Comparison of ENCODE assay signal across 9 cellular contexts in the genomic region with DNA sequence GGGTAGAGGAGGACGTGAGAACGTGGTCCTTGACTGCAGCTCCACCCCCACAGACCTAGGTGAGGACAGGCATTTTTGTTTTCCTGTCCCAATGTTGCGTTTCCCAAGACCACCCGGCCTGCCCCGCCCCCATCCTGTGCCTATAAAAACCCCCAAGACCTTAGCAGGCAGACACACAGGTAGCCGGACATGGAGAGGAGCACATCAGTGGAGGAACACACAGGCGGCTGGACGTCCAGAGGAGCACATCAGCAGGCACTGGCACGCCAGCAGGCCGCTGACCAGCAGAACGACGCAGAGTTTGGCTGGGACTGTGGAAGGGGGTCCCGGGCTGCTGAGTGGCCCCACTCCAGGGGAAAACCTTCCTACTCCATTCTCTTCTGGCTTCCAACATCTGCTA. TPM values are rescaled to one million over a fixed set of nuclear protein-coding genes. Genes with fewer than 3 reads are reported as not detected.
DNase-seq lines count a peak whose midpoint lies in the region; ATAC-seq, FAIRE-seq and TF ChIP-seq lines count a peak whose summit lies in the region.
"Had no signal": no experiment of that assay in that cellular context is flagged by ENCODE, and none has a peak within 500 bp of the region (broad histone marks: within the 10 kb centered on the region; RNA-seq: fewer than 3 reads in every experiment).

No MANE protein-coding gene starts in this region.

- TF ChIP-seq CTCF in GM12878 (IDR thresholded peaks at IDR 0.05 in 2 of 3, conservative IDR thresholded peaks at IDR 0.05 in 1 of 3; ENCODE audit: control insufficient read depth in 2 of 3, extremely low read depth in 1 of 3, insufficient read depth in 1 of 3, low read depth in 3 of 3, low read length in 3 of 3) (no peak), lower lobe of right lung (IDR thresholded peaks at IDR 0.05) (no peak)

- H3K4me3 ChIP-seq in GM12878 (peak overlapping the region; percentile 61; the same call in 1 of the 2 replicates), lower lobe of right lung (peak overlapping the region; percentile 47)

- FAIRE-seq in GM12878 (lab: Jason Lieb, UNC), result no peak
- FAIRE-seq: endometrium had no signal

- peak overlapping the region; percentile 80 for H3K4me2 ChIP-seq in GM12878 (ENCODE audit: control insufficient read depth, insufficient read depth)

- H2AFZ ChIP-seq in GM12878 (ENCODE audit: control insufficient read depth, low read depth, low read length), result peak overlapping the region; percentile 77

- no peak for TF ChIP-seq POLR2A in GM12878 (IDR thresholded peaks at IDR 0.05; ENCODE audit: low read depth, low read length)

- TF ChIP-seq RAD21 in GM12878 (IDR thresholded peaks at IDR 0.05; ENCODE audit: insufficient read depth, low read depth, low read length), result no peak

- H3K27ac Mint-ChIP-seq in stimulated activated naive CD8-positive, alpha-beta T cell treated with anti-CD3 and anti-CD28 coated beads, Interleukin-15, Interleukin-2, amounts not matched to agents 100 ng/mL and 50 ng/mL, for 24 hours, result peak overlapping the region; percentile 6

- H3K27me3 ChIP-seq in GM12878 (replicated peaks in 1 of 2; ENCODE audit: control insufficient read depth in 2 of 2, insufficient read depth in 2 of 2, low read length in 1 of 2) (no peaks in the 10 kb centered on the region), lower lobe of right lung (ENCODE audit: low read depth) (no peaks in the 10 kb centered on the region)

- BruUV-seq in GM12878 (replicated peaks; lab: Mats Ljungman, UMichigan), result no TSS peak

- intact Hi-C loops in GM12878 (cut with micrococcal nuclease; ENCODE audit: unreplicated experiment), result no loop called here
- intact Hi-C loops in lower lobe of right lung (cut with DNase I), result no loop called here

- no peaks in the 10 kb centered on the region for H3K36me3 ChIP-seq in GM12878 (ENCODE audit: control insufficient read depth in 2 of 2, insufficient read depth in 2 of 2, low read length in 1 of 2)
- H3K36me3 ChIP-seq in lower lobe of right lung, result no peaks in the 10 kb centered on the region

- WGBS in GM12878 (ENCODE audit: insufficient coverage, insufficient replicate concordance, low lambda C conversion rate, missing lambda C conversion rate), result 8% methylated on average over 13 of the region's 13 CpGs

- RAD21 ChIA-PET in GM12878 (lab: Charles Lee; ENCODE audit: unreplicated experiment), result interaction anchor here (1.8 kb wide), 1 partner anchor 27 kb away, joined by 14 read pairs; no protein-coding TSS in a partner anchor

- POLR2A ChIA-PET in GM12878 (lab: Charles Lee), result interaction anchor here (0.7 to 1.9 kb wide), 3 partner anchors 13 to 72 kb away, joined by 4 to 13 read pairs (median 5); a partner anchor contains a TSS

- no peaks in the 10 kb centered on the region for H3K9me3 Mint-ChIP-seq in stimulated activated naive CD8-positive, alpha-beta T cell treated with anti-CD3 and anti-CD28 coated beads, Interleukin-15, Interleukin-2, amounts not matched to agents 100 ng/mL and 50 ng/mL, for 24 hours

- H3K36me3 Mint-ChIP-seq in stimulated activated naive CD8-positive, alpha-beta T cell treated with anti-CD3 and anti-CD28 coated beads, Interleukin-15, Interleukin-2, amounts not matched to agents 100 ng/mL and 50 ng/mL, for 24 hours (ENCODE audit: low read depth), result no peaks in the 10 kb centered on the region

- peaks cover 15% of the 10 kb centered on the region for H3K4me1 Mint-ChIP-seq in stimulated activated naive CD8-positive, alpha-beta T cell treated with anti-CD3 and anti-CD28 coated beads, Interleukin-15, Interleukin-2, amounts not matched to agents 100 ng/mL and 50 ng/mL, for 24 hours (ENCODE audit: low read depth)

- SMC1A ChIA-PET in GM12878 (lab: Charles Lee; ENCODE audit: uncharacterized antibody, unreplicated experiment), result interaction anchor here (1.2 to 1.6 kb wide), 2 partner anchors 10 to 27 kb away, joined by 3 to 8 read pairs; no protein-coding TSS in a partner anchor

- H3K27me3 Mint-ChIP-seq in stimulated activated naive CD8-positive, alpha-beta T cell treated with anti-CD3 and anti-CD28 coated beads, Interleukin-15, Interleukin-2, amounts not matched to agents 100 ng/mL and 50 ng/mL, for 24 hours, result no peaks in the 10 kb centered on the region

- TF ChIP-seq EP300 in GM12878 (IDR thresholded peaks at IDR 0.05; ENCODE audit: borderline replicate concordance in 1 of 2, control insufficient read depth in 1 of 2, low read depth in 2 of 2, low read length in 2 of 2), result no peak

- CTCF ChIA-PET in GM12878 (lab: Yijun Ruan, JAX), result interaction anchor here (0.7 to 3.7 kb wide), 3 partner anchors 15 to 79 kb away, joined by 3 to 16 read pairs (median 3); no protein-coding TSS in a partner anchor

- H3K4me1 ChIP-seq in GM12878 (ENCODE audit: control insufficient read depth, insufficient read depth, low read length), result no peaks in the 10 kb centered on the region
- H3K4me1 ChIP-seq in lower lobe of right lung, result peaks cover 11% of the 10 kb centered on the region

- no peak overlapping the region for H3K9ac ChIP-seq in GM12878 (ENCODE audit: control insufficient read depth, insufficient read depth, low read length)

- no peak for ATAC-seq in stimulated activated naive CD8-positive, alpha-beta T cell treated with anti-CD3 and anti-CD28 coated beads, Interleukin-15, Interleukin-2, amounts not matched to agents 100 U/mL and 50 U/mL, for 24 hours
- ATAC-seq in GM12878, result peak; percentile 19
- ATAC-seq in lower lobe of right lung, result peak; percentile 9 to 39
- no peak for ATAC-seq in GM18909 (IDR thresholded peaks at IDR 0.05; ENCODE audit: poor library complexity, unreplicated experiment)
- ATAC-seq in GM21723 (IDR thresholded peaks at IDR 0.05; ENCODE audit: unreplicated experiment), result no peak

- peak overlapping the region; percentile 71 for H3K4me3 Mint-ChIP-seq in stimulated activated naive CD8-positive, alpha-beta T cell treated with anti-CD3 and anti-CD28 coated beads, Interleukin-15, Interleukin-2, amounts not matched to agents 100 ng/mL and 50 ng/mL, for 24 hours

- H3K27ac ChIP-seq in GM12878 (ENCODE audit: control insufficient read depth, insufficient read depth) (no peak overlapping the region), lower lobe of right lung (no peak overlapping the region)

- no peaks in the 10 kb centered on the region; the same call in 2 of the 3 replicates for H3K9me3 ChIP-seq in GM12878 (replicated peaks; ENCODE audit: control insufficient read depth, insufficient read depth, low read length)
- no peaks in the 10 kb centered on the region for H3K9me3 ChIP-seq in lower lobe of right lung

- H4K20me1 ChIP-seq in GM12878 (ENCODE audit: control insufficient read depth, insufficient read depth), result no peaks in the 10 kb centered on the region

- H3K79me2 ChIP-seq in GM12878 (ENCODE audit: control insufficient read depth, insufficient read depth, low read length), result no peaks in the 10 kb centered on the region

- in situ Hi-C loops in GM12878 (cut with MboI), result no loop called here

- no peak for DNase-seq in stimulated activated naive CD8-positive, alpha-beta T cell treated with anti-CD3 and anti-CD28 coated beads, Interleukin-15, Interleukin-2, amounts not matched to agents 100 U/mL and 50 U/mL, for 24 hours
- DNase-seq in GM12878 (ENCODE audit: low read depth, low spot score), result no peak
- DNase-seq in lower lobe of right lung, result peak; percentile 47
- DNase-seq in NCI-H1417 treated with DMSO at 0.1 percent for 48 hours (lab: John Stamatoyannopoulos, UW), result no peak
- no peak for DNase-seq in NOMO-1 (lab: John Stamatoyannopoulos, UW; ENCODE audit: unreplicated experiment in 2 of 2)

RNA-seq across cellular contexts. Expression of a gene that starts 12.7 kb away (rescaled TPM):
- total RNA-seq in GM12878 (2013; cell fraction: nucleolus; rRNA removed), result 49.0 and 49.4 TPM in 2 replicates
- total RNA-seq in GM12878 (2014; rRNA removed) (34.2 and 35.9 TPM in 2 replicates), GM12878 (2014; rRNA removed; fragmentation: Illumina TruSeq; extraction: Trizol) (29.4 and 34.0 TPM in 2 replicates), GM12878 (2021) (29.4 and 33.1 TPM in 2 replicates), lower lobe of right lung (39.3 TPM)
- polyA plus RNA-seq in GM12878 (2011; ENCODE audit: low read depth), result 32.9 TPM
- polyA plus RNA-seq in GM12878 (2011; rRNA removed) (30.6 and 35.5 TPM in 2 replicates), GM12878 (2014; fragmentation: Illumina TruSeq; extraction: Trizol) (28.0 and 34.2 TPM in 2 replicates), GM12878 (2014; fragmentation: Nextera tagmentation; extraction: Ambion mirVana) (100 to 1,000 TPM in 1 of 2 experiments, 10 to 100 TPM in 1; 75.9 to 127 TPM), GM12878 (2014; rRNA removed) (32.1 and 37.3 TPM in 2 replicates), GM12878 (2016; fragmentation: Nextera tagmentation; extraction: Ambion mirVana) (10 to 100 TPM; 40.1 to 40.5 TPM)
- polyA plus RNA-seq in GM12878 (2011; cell fraction: cytosol; rRNA removed), result 35.9 and 40.0 TPM in 2 replicates
- 21.1 and 28.7 TPM in 2 replicates for polyA plus RNA-seq in GM12878 (2011; cell fraction: nucleus; rRNA removed)
- polyA plus RNA-seq in GM12878 (2012), result 32.2 and 51.7 TPM in 2 replicates
- polyA minus RNA-seq in GM12878 (2011; rRNA and poly(A)+ RNA removed), result 25.5 and 28.4 TPM in 2 replicates
- polyA minus RNA-seq in GM12878 (2011; cell fraction: cytosol; rRNA and poly(A)+ RNA removed), result 6.3 and 8.2 TPM in 2 replicates
- 8.8 and 12.3 TPM in 2 replicates for polyA minus RNA-seq in GM12878 (2011; cell fraction: nucleus; rRNA and poly(A)+ RNA removed)

RNA-seq across cellular contexts. Expression of a gene that starts 30.2 kb away (rescaled TPM):
- 37.5 and 45.4 TPM in 2 replicates for total RNA-seq in GM12878 (2013; cell fraction: nucleolus; rRNA removed)
- total RNA-seq in GM12878 (2014; rRNA removed) (53.7 and 59.5 TPM in 2 replicates), GM12878 (2014; rRNA removed; fragmentation: Illumina TruSeq; extraction: Trizol) (51.4 and 54.4 TPM in 2 replicates), GM12878 (2021) (41.3 and 42.4 TPM in 2 replicates), lower lobe of right lung (54.2 TPM)
- 40.3 TPM for polyA plus RNA-seq in GM12878 (2011; ENCODE audit: low read depth)
- polyA plus RNA-seq in GM12878 (2011; rRNA removed) (51.6 and 65.1 TPM in 2 replicates), GM12878 (2014; fragmentation: Illumina TruSeq; extraction: Trizol) (55.9 and 61.5 TPM in 2 replicates), GM12878 (2014; fragmentation: Nextera tagmentation; extraction: Ambion mirVana) (10 to 100 TPM; 33.3 to 41.8 TPM), GM12878 (2014; rRNA removed) (39.6 and 49.9 TPM in 2 replicates), GM12878 (2016; fragmentation: Nextera tagmentation; extraction: Ambion mirVana) (100 to 1,000 TPM; 112 to 117 TPM)
- 31.8 and 33.0 TPM in 2 replicates for polyA plus RNA-seq in GM12878 (2011; cell fraction: cytosol; rRNA removed)
- polyA plus RNA-seq in GM12878 (2011; cell fraction: nucleus; rRNA removed), result 19.2 and 22.0 TPM in 2 replicates
- 39.7 and 51.5 TPM in 2 replicates for polyA plus RNA-seq in GM12878 (2012)
- polyA minus RNA-seq in GM12878 (2011; rRNA and poly(A)+ RNA removed), result 29.6 and 35.9 TPM in 2 replicates
- polyA minus RNA-seq in GM12878 (2011; cell fraction: cytosol; rRNA and poly(A)+ RNA removed), result 10.7 and 11.8 TPM in 2 replicates
- 5.4 and 9.6 TPM in 2 replicates for polyA minus RNA-seq in GM12878 (2011; cell fraction: nucleus; rRNA and poly(A)+ RNA removed)

RNA-seq across cellular contexts. Expression of a gene that starts 37.4 kb away (rescaled TPM):
- 22.6 and 31.0 TPM in 2 replicates for total RNA-seq in GM12878 (2013; cell fraction: nucleolus; rRNA removed)
- total RNA-seq in GM12878 (2014; rRNA removed), result 46.8 and 51.6 TPM in 2 replicates
- total RNA-seq in GM12878 (2014; rRNA removed; fragmentation: Illumina TruSeq; extraction: Trizol), result 24.2 and 27.6 TPM in 2 replicates
- total RNA-seq in GM12878 (2021), result 41.7 and 47.5 TPM in 2 replicates
- 11.5 TPM for polyA plus RNA-seq in GM12878 (2011; ENCODE audit: low read depth)
- polyA plus RNA-seq in GM12878 (2011; rRNA removed), result 14.5 and 23.8 TPM in 2 replicates
- 35.5 and 41.5 TPM in 2 replicates for polyA plus RNA-seq in GM12878 (2011; cell fraction: cytosol; rRNA removed)
- polyA plus RNA-seq in GM12878 (2011; cell fraction: nucleus; rRNA removed), result 46.5 and 47.9 TPM in 2 replicates
- polyA plus RNA-seq in GM12878 (2012), result 21.1 and 26.8 TPM in 2 replicates
- 23.6 and 34.0 TPM in 2 replicates for polyA plus RNA-seq in GM12878 (2014; fragmentation: Illumina TruSeq; extraction: Trizol)
- 1 to 10 TPM; 4.2 to 10.0 TPM for polyA plus RNA-seq in GM12878 (2014; fragmentation: Nextera tagmentation; extraction: Ambion mirVana)
- polyA plus RNA-seq in GM12878 (2014; rRNA removed), result 50.2 and 50.8 TPM in 2 replicates
- 10 to 100 TPM; 72.2 to 93.7 TPM for polyA plus RNA-seq in GM12878 (2016; fragmentation: Nextera tagmentation; extraction: Ambion mirVana)
- polyA minus RNA-seq in GM12878 (2011; rRNA and poly(A)+ RNA removed), result 10.7 and 20.4 TPM in 2 replicates
- 10.0 and 10.7 TPM in 2 replicates for polyA minus RNA-seq in GM12878 (2011; cell fraction: cytosol; rRNA and poly(A)+ RNA removed)
- 7.7 and 12.5 TPM in 2 replicates for polyA minus RNA-seq in GM12878 (2011; cell fraction: nucleus; rRNA and poly(A)+ RNA removed)
- 49.8 TPM for total RNA-seq in lower lobe of right lung

RNA-seq across cellular contexts. Expression of a gene that starts 47.0 kb away (rescaled TPM):
- 15.9 and 20.7 TPM in 2 replicates for total RNA-seq in GM12878 (2013; cell fraction: nucleolus; rRNA removed)
- total RNA-seq in GM12878 (2014; rRNA removed) (94.0 and 107 TPM in 2 replicates), GM12878 (2014; rRNA removed; fragmentation: Illumina TruSeq; extraction: Trizol) (28.8 and 30.1 TPM in 2 replicates), GM12878 (2021) (77.0 and 79.6 TPM in 2 replicates), lower lobe of right lung (44.2 TPM)
- polyA plus RNA-seq in GM12878 (2011; ENCODE audit: low read depth), result 23.2 TPM
- polyA plus RNA-seq in GM12878 (2011; rRNA removed) (21.9 and 41.5 TPM in 2 replicates), GM12878 (2014; fragmentation: Illumina TruSeq; extraction: Trizol) (15.5 and 47.7 TPM in 2 replicates), GM12878 (2014; fragmentation: Nextera tagmentation; extraction: Ambion mirVana) (1 to 10 TPM; 2.7 to 5.9 TPM), GM12878 (2014; rRNA removed) (110 and 131 TPM in 2 replicates), GM12878 (2016; fragmentation: Nextera tagmentation; extraction: Ambion mirVana) (100 to 1,000 TPM; 116 to 129 TPM)
- polyA plus RNA-seq in GM12878 (2011; cell fraction: cytosol; rRNA removed), result 72.1 and 103 TPM in 2 replicates
- 115 and 123 TPM in 2 replicates for polyA plus RNA-seq in GM12878 (2011; cell fraction: nucleus; rRNA removed)
- 46.2 and 62.6 TPM in 2 replicates for polyA plus RNA-seq in GM12878 (2012)
- 25.5 and 47.7 TPM in 2 replicates for polyA minus RNA-seq in GM12878 (2011; rRNA and poly(A)+ RNA removed)
- polyA minus RNA-seq in GM12878 (2011; cell fraction: cytosol; rRNA and poly(A)+ RNA removed), result 26.0 and 26.1 TPM in 2 replicates
- 16.3 and 23.5 TPM in 2 replicates for polyA minus RNA-seq in GM12878 (2011; cell fraction: nucleus; rRNA and poly(A)+ RNA removed)

RNA-seq across cellular contexts. Expression of a gene that starts 59.7 kb away (rescaled TPM):
- 19.1 and 27.2 TPM in 2 replicates for total RNA-seq in GM12878 (2013; cell fraction: nucleolus; rRNA removed)
- total RNA-seq in GM12878 (2014; rRNA removed) (75.6 and 81.1 TPM in 2 replicates), GM12878 (2014; rRNA removed; fragmentation: Illumina TruSeq; extraction: Trizol) (64.2 and 68.6 TPM in 2 replicates), GM12878 (2021) (61.7 and 65.5 TPM in 2 replicates), lower lobe of right lung (46.6 TPM)
- 51.3 TPM for polyA plus RNA-seq in GM12878 (2011; ENCODE audit: low read depth)
- polyA plus RNA-seq in GM12878 (2011; rRNA removed) (80.5 and 82.2 TPM in 2 replicates), GM12878 (2014; fragmentation: Illumina TruSeq; extraction: Trizol) (64.4 and 69.9 TPM in 2 replicates), GM12878 (2014; fragmentation: Nextera tagmentation; extraction: Ambion mirVana) (10 to 100 TPM; 23.7 to 43.3 TPM), GM12878 (2014; rRNA removed) (69.6 and 72.6 TPM in 2 replicates), GM12878 (2016; fragmentation: Nextera tagmentation; extraction: Ambion mirVana) (10 to 100 TPM; 64.8 to 73.2 TPM)
- 52.2 and 60.4 TPM in 2 replicates for polyA plus RNA-seq in GM12878 (2011; cell fraction: cytosol; rRNA removed)
- polyA plus RNA-seq in GM12878 (2011; cell fraction: nucleus; rRNA removed), result 41.3 and 41.4 TPM in 2 replicates
- 43.9 and 44.2 TPM in 2 replicates for polyA plus RNA-seq in GM12878 (2012)
- polyA minus RNA-seq in GM12878 (2011; rRNA and poly(A)+ RNA removed), result 15.8 and 23.9 TPM in 2 replicates
- 7.1 and 9.4 TPM in 2 replicates for polyA minus RNA-seq in GM12878 (2011; cell fraction: cytosol; rRNA and poly(A)+ RNA removed)
- polyA minus RNA-seq in GM12878 (2011; cell fraction: nucleus; rRNA and poly(A)+ RNA removed), result 8.7 and 15.4 TPM in 2 replicates

Comparison
In these comparisons a context has a peak if more than half of its experiments do, and no peak if none do; other contexts are left out.
1. ATAC-seq: peak in GM12878 (single experiment) and lower lobe of right lung (2 of 2); none in stimulated activated naive CD8-positive, alpha-beta T cell treated with anti-CD3 and anti-CD28 coated beads, Interleukin-15, Interleukin-2, amounts not matched to agents 100 U/mL and 50 U/mL, for 24 hours (single experiment), GM18909 (single experiment) and GM21723 (single experiment).